23 cellular contexts compared by ENCODE assay signal in genomic region chr12:107373238-107373809, GRCh38.
DNase-seq lines count a peak whose midpoint lies in the region; ATAC-seq, FAIRE-seq and TF ChIP-seq lines count a peak whose summit lies in the region.
"Had no signal": no experiment of that assay in that cellular context is flagged by ENCODE, and none has a peak within 500 bp of the region (broad histone marks: within the 10 kb centered on the region; RNA-seq: fewer than 3 reads in every experiment).

No MANE protein-coding gene starts in this region.

- peak overlapping the region; percentile 86 for H3K27ac Mint-ChIP-seq in CD4-positive, alpha-beta T cell
- peak overlapping the region; percentile 76 for H3K27ac Mint-ChIP-seq in activated CD4-positive, alpha-beta memory T cell treated with anti-CD3 and anti-CD28 coated beads, Interleukin-2, amount 10 ng/mL, durations not matched to agents 7 days and 5 days

- H3K4me3 Mint-ChIP-seq in CD4-positive, alpha-beta T cell = peak overlapping the region; percentile 68
- peak overlapping the region; percentile 27 for H3K4me3 Mint-ChIP-seq in activated CD4-positive, alpha-beta memory T cell treated with anti-CD3 and anti-CD28 coated beads, Interleukin-2, amount 10 ng/mL, durations not matched to agents 7 days and 5 days

- no peak overlapping the region for H2BK12ac ChIP-seq in H1 (ENCODE audit: low read depth, low read length)

- no peaks in the 10 kb centered on the region for H3K9me3 ChIP-seq in BLaER1
- H3K9me3 ChIP-seq in CD4-positive, alpha-beta T cell (ENCODE audit: control insufficient read depth, low read length) = no peaks in the 10 kb centered on the region
- H3K9me3 ChIP-seq in H1 (ENCODE audit: insufficient read depth in 2 of 2, low read depth in 1 of 2, low read length in 1 of 2) = no peaks in the 10 kb centered on the region
- H3K9me3 ChIP-seq in HAP-1 = no peaks in the 10 kb centered on the region
- no peaks in the 10 kb centered on the region for H3K9me3 ChIP-seq in Peyer's patch
- H3K9me3 ChIP-seq: lower lobe of right lung had no signal

- no peaks in the 10 kb centered on the region for H4K20me1 ChIP-seq in BLaER1
- no peaks in the 10 kb centered on the region for H4K20me1 ChIP-seq in H1 (replicated peaks in 1 of 2; ENCODE audit: control insufficient read depth in 1 of 2, insufficient read depth in 2 of 2, low read length in 2 of 2)

- H2BK15ac ChIP-seq in H1 (ENCODE audit: low read length) = no peak overlapping the region

- no peaks in the 10 kb centered on the region; the same call in 1 of the 2 replicates for H3K79me1 ChIP-seq in H1 (ENCODE audit: low read depth, low read length)

- peaks cover 78% of the 10 kb centered on the region for H3K4me1 Mint-ChIP-seq in CD4-positive, alpha-beta T cell (ENCODE audit: low read depth)
- peaks cover 67% of the 10 kb centered on the region for H3K4me1 Mint-ChIP-seq in activated CD4-positive, alpha-beta memory T cell treated with anti-CD3 and anti-CD28 coated beads, Interleukin-2, amount 10 ng/mL, durations not matched to agents 7 days and 5 days

- TF ChIP-seq CTCF in CD4-positive, alpha-beta T cell (IDR thresholded peaks at IDR 0.05) = no peak
- TF ChIP-seq CTCF in H1 (IDR thresholded peaks at IDR 0.05; ENCODE audit: control extremely low read depth in 1 of 3, insufficient read depth in 1 of 3, low read depth in 1 of 3, low read length in 3 of 3) (no peak), Peyer's patch (IDR thresholded peaks at IDR 0.05) (no peak)

- DNase-seq in CD4-positive, alpha-beta T cell = no peak
- peak; percentile 49 for DNase-seq in activated CD4-positive, alpha-beta memory T cell treated with anti-CD3 and anti-CD28 coated beads, Interleukin-2, amount 10 ng/mL, durations not matched to agents 7 days and 5 days
- DNase-seq in H1 (ENCODE audit: low read depth in 1 of 2, low spot score in 2 of 2) (no peak), NOMO-1 treated with dmso at 0.1 percent for 144 hours (lab: John Stamatoyannopoulos, UW; ENCODE audit: unreplicated experiment) (no peak), HAP-1 (ENCODE audit: low spot score in 2 of 2) (no peak), ACHN (no peak), Peyer's patch (no peak)
- DNase-seq: EL; foreskin fibroblast; hippocampal formation; islet precursor cell; Kasumi-1; lower lobe of right lung; NCI-H1092 treated with DMSO at 0.1 percent for 48 hours; NCI-H2029; NCI-H446 treated with DMSO at 0.1 percent for 48 hours; retina; stimulated activated CD4-positive, alpha-beta T cell treated with anti-CD3 and anti-CD28 coated beads, Interleukin-4, amount 100 ng/mL, for 4 hours had no signal

- H4K8ac ChIP-seq in H1 (ENCODE audit: extremely low read depth, insufficient read depth, low read length) = no peak overlapping the region

- H2BK5ac ChIP-seq in H1 (ENCODE audit: low read depth, low read length) = no peak overlapping the region

- H4K5ac ChIP-seq in H1 (ENCODE audit: insufficient read length, low read depth, low read length) = no peak overlapping the region

- no peaks in the 10 kb centered on the region for H3K27me3 ChIP-seq in BLaER1
- no peaks in the 10 kb centered on the region for H3K27me3 ChIP-seq in CD4-positive, alpha-beta T cell (ENCODE audit: control insufficient read depth, insufficient read depth, low read length)
- no peaks in the 10 kb centered on the region for H3K27me3 ChIP-seq in H1 (replicated peaks in 1 of 4; ENCODE audit: control insufficient read depth in 3 of 4, extremely low read depth in 1 of 4, insufficient read depth in 3 of 4, low read length in 3 of 4)
- H3K27me3 ChIP-seq in HAP-1 (ENCODE audit: low read depth) = no peaks in the 10 kb centered on the region; the same call in 1 of the 2 replicates
- no peaks in the 10 kb centered on the region for H3K27me3 ChIP-seq in Peyer's patch

- no peaks in the 10 kb centered on the region for H3K79me2 ChIP-seq in H1 (ENCODE audit: control insufficient read depth in 1 of 2, insufficient read depth in 2 of 2, low read length in 2 of 2)

- H2BK120ac ChIP-seq in H1 (replicated peaks; ENCODE audit: low read depth, low read length) = no peak overlapping the region

- intact Hi-C loops in CD4-positive, alpha-beta T cell (cut with DNase I, micrococcal nuclease) = no loop called here

- no peak for TF ChIP-seq RAD21 in H1 (IDR thresholded peaks at IDR 0.05 in 1 of 2, conservative IDR thresholded peaks at IDR 0.05 in 1 of 2; ENCODE audit: low read depth in 2 of 2, low read length in 2 of 2)

- H3K9ac ChIP-seq in BLaER1 (peak overlapping the region; percentile 32; the same call in 1 of the 2 replicates), H1 (replicated peaks in 1 of 4; ENCODE audit: extremely low read depth in 1 of 4, low read depth in 3 of 4, low read length in 3 of 4) (no peak overlapping the region)

- POLR2A ChIA-PET in CD4-positive, alpha-beta T cell (lab: Charles Lee) = interaction anchor here (0.8 to 9.3 kb wide), 7 partner anchors 16 to 280 kb away, joined by 3 to 192 read pairs (median 6); partner anchors contain the start of gene CRY1
- POLR2A ChIA-PET in activated CD4-positive, alpha-beta memory T cell treated with anti-CD3 and anti-CD28 coated beads, Interleukin-2, amount 10 ng/mL, durations not matched to agents 7 days and 5 days (lab: Charles Lee) = interaction anchor here (0.9 to 6.8 kb wide), 3 partner anchors 21 to 53 kb away, joined by 5 to 173 read pairs (median 5); a partner anchor contains a TSS
- POLR2A ChIA-PET in H1 (lab: Charles Lee; ENCODE audit: partially characterized antibody) = no interaction called here

- 0 out of 2 replicates have a peak overlapping the region, but pooled peaks have one; percentile 54 for H2AFZ ChIP-seq in H1 (ENCODE audit: low read length)

- in situ Hi-C loops in HAP-1 (cut with MboI; ENCODE audit: low sequenced_read_pairs) (no loop called here), ACHN (cut with HindIII; ENCODE audit: low pct_ligation_motif_present, low pct_unique_long_range_greater_than_20kb, low sequenced_read_pairs) (no loop called here)

- H3K4me3 ChIP-seq in BLaER1 (peak overlapping the region; percentile 31; the same call in 1 of the 2 replicates), H1 (ENCODE audit: extremely low read depth in 1 of 4, insufficient read depth in 2 of 4, low read depth in 3 of 4, low read length in 4 of 4) (no peak overlapping the region), HAP-1 (no peak overlapping the region), Peyer's patch (no peak overlapping the region)
- H3K4me3 ChIP-seq: lower lobe of right lung, SK-N-MC had no signal

- no peak overlapping the region for H3K18ac ChIP-seq in H1 (ENCODE audit: extremely low read depth, low read length)

- peak overlapping the region; percentile 83 for H3K27ac ChIP-seq in BLaER1
- peak overlapping the region; percentile 69 for H3K27ac ChIP-seq in CD4-positive, alpha-beta T cell (ENCODE audit: low read depth, low read length)
- H3K27ac ChIP-seq in H1 (ENCODE audit: low read depth, low read length) = no peak overlapping the region
- H3K27ac ChIP-seq in Peyer's patch = peak overlapping the region in 2 of 4 donors; percentile 52 to 60
- H3K27ac ChIP-seq: SK-N-MC had no signal

- H3K36me3 Mint-ChIP-seq in CD4-positive, alpha-beta T cell (ENCODE audit: low read depth) = no peaks in the 10 kb centered on the region
- no peaks in the 10 kb centered on the region for H3K36me3 Mint-ChIP-seq in activated CD4-positive, alpha-beta memory T cell treated with anti-CD3 and anti-CD28 coated beads, Interleukin-2, amount 10 ng/mL, durations not matched to agents 7 days and 5 days (ENCODE audit: low read depth)

- no peaks in the 10 kb centered on the region for H3K27me3 Mint-ChIP-seq in CD4-positive, alpha-beta T cell
- H3K27me3 Mint-ChIP-seq in activated CD4-positive, alpha-beta memory T cell treated with anti-CD3 and anti-CD28 coated beads, Interleukin-2, amount 10 ng/mL, durations not matched to agents 7 days and 5 days = no peaks in the 10 kb centered on the region
- H3K27me3 Mint-ChIP-seq: dendritic cell treated with granulocyte-macrophage colony-stimulating factor and Interleukin-4, amounts not matched to agents 40 ng/mL and 50 ng/mL, for 4 days had no signal

- FAIRE-seq in H1 (lab: Jason Lieb, UNC) = no peak
- FAIRE-seq: endothelial cell of umbilical vein had no signal

- H3K4ac ChIP-seq in H1 (replicated peaks; ENCODE audit: insufficient read length, low read depth, low read length) = no peak overlapping the region

- no peak overlapping the region for H4K91ac ChIP-seq in H1 (replicated peaks; ENCODE audit: insufficient read length, low read length)

- peak overlapping the region; percentile 89 for H3K4me2 ChIP-seq in BLaER1
- H3K4me2 ChIP-seq in H1 (ENCODE audit: insufficient read depth in 1 of 2, low read depth in 2 of 2, low read length in 2 of 2) = no peak overlapping the region

- TF ChIP-seq POLR2A in H1 (IDR thresholded peaks at IDR 0.05; ENCODE audit: control extremely low read depth in 1 of 2, low read depth in 2 of 2, low read length in 2 of 2) (no peak), Peyer's patch (IDR thresholded peaks at IDR 0.05) (no peak)

- H3K56ac ChIP-seq in H1 (replicated peaks; ENCODE audit: insufficient read length, low read depth, low read length) = no peak overlapping the region

- no peaks in the 10 kb centered on the region for H3K9me3 Mint-ChIP-seq in CD4-positive, alpha-beta T cell
- no peaks in the 10 kb centered on the region for H3K9me3 Mint-ChIP-seq in activated CD4-positive, alpha-beta memory T cell treated with anti-CD3 and anti-CD28 coated beads, Interleukin-2, amount 10 ng/mL, durations not matched to agents 7 days and 5 days
- H3K9me3 Mint-ChIP-seq: dendritic cell treated with granulocyte-macrophage colony-stimulating factor and Interleukin-4, amounts not matched to agents 40 ng/mL and 50 ng/mL, for 4 days had no signal

- CTCF ChIA-PET in CD4-positive, alpha-beta T cell (lab: Charles Lee) = interaction anchor here (1.3 kb wide), 1 partner anchor 53 kb away, joined by 5 read pairs; no protein-coding TSS in a partner anchor
- CTCF ChIA-PET in activated CD4-positive, alpha-beta memory T cell treated with anti-CD3 and anti-CD28 coated beads, Interleukin-2, amount 10 ng/mL, durations not matched to agents 7 days and 5 days (lab: Charles Lee) = interaction anchor here (0.9 to 2.5 kb wide), 4 partner anchors 31 to 64 kb away, joined by 3 to 12 read pairs (median 8); no protein-coding TSS in a partner anchor
- CTCF ChIA-PET in H1 (lab: Charles Lee; ENCODE audit: partially characterized antibody) = interaction anchor here (0.7 to 1.8 kb wide), 9 partner anchors 11 to 241 kb away, joined by 3 to 7 read pairs (median 3); no protein-coding TSS in a partner anchor

- H3K4me1 ChIP-seq in BLaER1 (peaks cover 47% of the 10 kb centered on the region), H1 (replicated peaks in 1 of 4; ENCODE audit: control insufficient read depth in 3 of 4, insufficient read depth in 4 of 4, low read length in 3 of 4) (peaks cover 0 to 9% (median 2%) of the 10 kb centered on the region in 4 experiments; a peak in 4 of 7 replicates), HAP-1 (no peaks in the 10 kb centered on the region), Peyer's patch (no peaks in the 10 kb centered on the region)
- H3K4me1 ChIP-seq: lower lobe of right lung had no signal

- no peak for ATAC-seq in CD4-positive, alpha-beta T cell (ENCODE audit: poor library complexity)
- ATAC-seq: activated CD4-positive, CD25-positive, alpha-beta regulatory T cell treated with anti-CD3 and anti-CD28 coated beads, Interleukin-2, amount 50 U/mL, for 24 hours had no signal

- WGBS in H1 (ENCODE audit: extremely low coverage in 1 of 2, insufficient coverage in 1 of 2, insufficient read length in 1 of 2, insufficient replicate concordance in 2 of 2, low coverage in 1 of 2, low lambda C conversion rate in 2 of 2, missing lambda C conversion rate in 1 of 2), 2 experiments = 79% methylated on average over 3 of the region's 3 CpGs; no CpG with 5 or more reads in 1 of the 2 experiments

- no peak overlapping the region for H3K23ac ChIP-seq in H1 (ENCODE audit: insufficient read length)

- H3K36me3 ChIP-seq in BLaER1 (no peaks in the 10 kb centered on the region), H1 (ENCODE audit: control insufficient read depth in 2 of 4, insufficient read depth in 4 of 4, low read length in 3 of 4) (no peaks in the 10 kb centered on the region), HAP-1 (replicated peaks) (no peaks in the 10 kb centered on the region), Peyer's patch (no peaks in the 10 kb centered on the region)
- H3K36me3 ChIP-seq: lower lobe of right lung had no signal

- no peak overlapping the region for H3K14ac ChIP-seq in H1 (ENCODE audit: insufficient read length)

- H2BK20ac ChIP-seq in H1 (ENCODE audit: low read length) = no peak overlapping the region

- H2AK5ac ChIP-seq in H1 (ENCODE audit: low read depth, low read length) = no peak overlapping the region

- no peaks in the 10 kb centered on the region; the same call in 1 of the 2 replicates for H3K23me2 ChIP-seq in H1 (ENCODE audit: low read depth, low read length)

- TF ChIP-seq EP300 in H1 (IDR thresholded peaks at IDR 0.05; ENCODE audit: borderline replicate concordance in 1 of 2, low read depth in 2 of 2, low read length in 2 of 2) = no peak
